ENCODE assay signal across 12 cellular contexts in the genomic region with DNA sequence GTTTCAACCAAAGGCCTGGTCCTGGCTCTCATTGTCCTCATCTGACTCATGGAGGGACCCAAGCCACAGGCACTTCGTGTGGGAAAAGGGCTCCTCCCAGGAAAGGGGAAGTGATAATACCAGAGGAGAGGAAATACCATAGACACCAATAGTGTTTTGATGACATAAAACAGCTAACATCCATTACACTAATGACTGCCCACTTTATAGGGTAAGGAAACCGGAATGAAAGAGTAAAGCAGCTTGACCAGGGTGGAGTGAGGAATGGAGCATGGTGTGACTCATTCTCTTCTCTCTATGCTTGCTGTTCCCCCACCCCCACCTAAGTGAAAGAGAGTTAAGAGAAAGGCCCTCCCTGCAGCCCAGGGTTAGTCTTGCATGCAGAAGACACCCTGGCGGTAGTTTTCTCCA.
DNase-seq lines count a peak whose midpoint lies in the region; ATAC-seq and TF ChIP-seq lines count a peak whose summit lies in the region.
"Had no signal": no experiment of that assay in that cellular context is flagged by ENCODE, and none has a peak within 500 bp of the region (broad histone marks: within the 10 kb centered on the region; RNA-seq: fewer than 3 reads in every experiment).

No MANE protein-coding gene starts in this region.

- H3K4me1 Mint-ChIP-seq in Calu3 (ENCODE audit: low read depth, unreplicated experiment) (no peaks in the 10 kb centered on the region), natural killer cell (no peaks in the 10 kb centered on the region)
- H3K4me1 Mint-ChIP-seq: activated CD4-positive, alpha-beta memory T cell treated with anti-CD3 and anti-CD28 coated beads, Interleukin-2, amount 10 ng/mL, durations not matched to agents 7 days and 5 days had no signal

- H3K27ac ChIP-seq in lower lobe of right lung = no peak overlapping the region
- H3K27ac ChIP-seq: upper lobe of left lung had no signal

- no peak overlapping the region for H3K4me3 ChIP-seq in astrocyte of the cerebellum (ENCODE audit: low read depth, low read length)
- no peak overlapping the region for H3K4me3 ChIP-seq in lower lobe of right lung
- H3K4me3 ChIP-seq: upper lobe of left lung had no signal

- intact Hi-C loops in lower lobe of right lung (cut with DNase I) = no loop called here
- intact Hi-C loops in Calu3 (cut with micrococcal nuclease; ENCODE audit: unreplicated experiment) = no loop called here
- intact Hi-C loops in natural killer cell (cut with micrococcal nuclease) = no loop called here

- H3K27ac Mint-ChIP-seq in Calu3 (ENCODE audit: unreplicated experiment) (no peak overlapping the region), natural killer cell (no peak overlapping the region)
- H3K27ac Mint-ChIP-seq: activated CD4-positive, alpha-beta memory T cell treated with anti-CD3 and anti-CD28 coated beads, Interleukin-2, amount 10 ng/mL, durations not matched to agents 7 days and 5 days had no signal

- TF ChIP-seq CTCF in astrocyte of the cerebellum (IDR thresholded peaks at IDR 0.05; ENCODE audit: low read depth, low read length, missing control alignments) = no peak
- TF ChIP-seq CTCF in lower lobe of right lung (IDR thresholded peaks at IDR 0.05) = no peak
- no peak for TF ChIP-seq CTCF in Calu3 (IDR thresholded peaks at IDR 0.05; ENCODE audit: unreplicated experiment)
- no peak for TF ChIP-seq CTCF in natural killer cell (IDR thresholded peaks at IDR 0.05)

- CTCF ChIA-PET in Calu3 (lab: Charles Lee) = no interaction called here

- H3K27me3 Mint-ChIP-seq in Calu3 (ENCODE audit: unreplicated experiment) (peaks cover 43% of the 10 kb centered on the region), natural killer cell (ENCODE audit: low read depth in 2 of 2) (peaks cover 5 to 16% of the 10 kb centered on the region in 2 donors)

- DNase-seq in COLO829 (ENCODE audit: low spot score) (peak; percentile 4), Kasumi-1 (lab: John Stamatoyannopoulos, UW) (peak; percentile 48 to 52), astrocyte of the cerebellum (ENCODE audit: low read depth) (peak; percentile 22), lower lobe of right lung (no peak), Calu3 (no peak), natural killer cell (no peak)
- no peak for DNase-seq in activated CD4-positive, CD25-positive, alpha-beta regulatory T cell treated with anti-CD3 and anti-CD28 coated beads, Interleukin-2, amount 50 U/mL, for 72 hours
- DNase-seq: activated CD4-positive, alpha-beta memory T cell treated with anti-CD3 and anti-CD28 coated beads, Interleukin-2, amount 10 ng/mL, durations not matched to agents 7 days and 5 days; stimulated activated CD4-positive, alpha-beta T cell treated with anti-CD3 and anti-CD28 coated beads, Interleukin-4, amount 100 ng/mL, for 4 hours had no signal

- H3K36me3 ChIP-seq in lower lobe of right lung = no peaks in the 10 kb centered on the region
- H3K36me3 ChIP-seq: upper lobe of left lung had no signal

- H3K9me3 ChIP-seq in lower lobe of right lung = no peaks in the 10 kb centered on the region
- H3K9me3 ChIP-seq: upper lobe of left lung had no signal

- peaks cover 17% of the 10 kb centered on the region for H3K9me3 Mint-ChIP-seq in Calu3 (ENCODE audit: low read depth, unreplicated experiment)
- peaks cover 0 to 2% of the 10 kb centered on the region in 2 donors for H3K9me3 Mint-ChIP-seq in natural killer cell

- in situ Hi-C loops in astrocyte of the cerebellum (cut with HindIII; ENCODE audit: low sequenced_read_pairs) = no loop called here

- H3K27me3 ChIP-seq in lower lobe of right lung (ENCODE audit: low read depth) = no peaks in the 10 kb centered on the region
- H3K27me3 ChIP-seq: upper lobe of left lung had no signal

- H3K4me3 Mint-ChIP-seq in Calu3 (ENCODE audit: low read depth, unreplicated experiment) (no peak overlapping the region), natural killer cell (no peak overlapping the region)
- H3K4me3 Mint-ChIP-seq: activated CD4-positive, alpha-beta memory T cell treated with anti-CD3 and anti-CD28 coated beads, Interleukin-2, amount 10 ng/mL, durations not matched to agents 7 days and 5 days had no signal

- no TSS peak for BruUV-seq in Calu3 (replicated peaks; lab: Mats Ljungman, UMichigan)

- peak; percentile 36 to 83 for ATAC-seq in lower lobe of right lung
- no peak for ATAC-seq in HG02610 (IDR thresholded peaks at IDR 0.05; ENCODE audit: unreplicated experiment)
- no peak for ATAC-seq in natural killer cell
- ATAC-seq: Panc1 had no signal

- no peaks in the 10 kb centered on the region for H3K4me1 ChIP-seq in lower lobe of right lung
- H3K4me1 ChIP-seq: upper lobe of left lung had no signal

- H3K36me3 Mint-ChIP-seq in Calu3 (ENCODE audit: insufficient read depth, unreplicated experiment) (no peaks in the 10 kb centered on the region), natural killer cell (no peaks in the 10 kb centered on the region)

Comparison
In these comparisons a context has a peak if more than half of its experiments do, and no peak if none do; other contexts are left out.
1. DNase-seq: peak in COLO829 (single experiment), Kasumi-1 (2 of 2) and astrocyte of the cerebellum (single experiment); none in lower lobe of right lung (single experiment), activated CD4-positive, CD25-positive, alpha-beta regulatory T cell treated with anti-CD3 and anti-CD28 coated beads, Interleukin-2, amount 50 U/mL, for 72 hours (single experiment), Calu3 (single experiment) and natural killer cell (single experiment).
2. ATAC-seq: peak in lower lobe of right lung (2 of 2); none in HG02610 (single experiment) and natural killer cell (0 of 3).